23 cellular contexts compared by ENCODE assay signal in the genomic region with DNA sequence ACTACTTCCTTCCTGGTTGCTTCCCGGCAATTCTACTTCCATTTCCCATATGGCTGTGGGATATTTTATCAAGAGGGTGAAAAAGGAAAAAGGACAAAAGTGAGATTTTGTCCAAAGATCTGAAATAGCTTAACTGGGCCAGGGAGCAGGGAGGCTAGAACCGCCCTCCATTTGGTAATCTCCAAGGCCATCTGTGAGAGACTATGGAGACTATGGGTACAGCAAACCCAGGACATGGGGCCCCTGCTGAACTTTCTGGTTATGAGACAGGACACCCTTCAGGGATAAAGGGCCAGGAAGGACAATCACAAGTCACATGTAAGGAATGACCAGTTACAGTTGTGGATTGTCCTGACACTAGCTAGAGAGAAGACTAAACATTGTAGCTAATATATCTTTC.
"Had no signal": no experiment of that assay in that cellular context is flagged by ENCODE, and none has a peak within 500 bp of the region (broad histone marks: within the 10 kb centered on the region; RNA-seq: fewer than 3 reads in every experiment).

No MANE protein-coding gene starts in this region.

- FAIRE-seq: islet of Langerhans, pancreas, TTC549, urothelium cell line had no signal

- H3K4me3 ChIP-seq: coronary artery, gastroesophageal sphincter, pancreas, stomach, transverse colon had no signal

- H3K4me1 ChIP-seq: pancreas, transverse colon had no signal

- H3K36me3 ChIP-seq: neutrophil had no signal

- H3K27me3 ChIP-seq: gastroesophageal sphincter, neutrophil, pancreas, stomach, transverse colon had no signal

- H3K27ac ChIP-seq: coronary artery, gastroesophageal sphincter, neutrophil, pancreas, transverse colon had no signal

- DNase-seq: activated CD4-positive, alpha-beta T cell treated with anti-CD3 and anti-CD28 coated beads for 36 hours; activated CD4-positive, alpha-beta T cell treated with anti-CD3 and anti-CD28 coated beads, Interleukin-2, amount 50 U/mL, for 48 hours; activated CD8-positive, alpha-beta memory T cell treated with anti-CD3 and anti-CD28 coated beads, Interleukin-2, amount 50 U/mL, for 48 hours; activated effector memory CD4-positive, alpha-beta T cell treated with Interleukin-2 at 50 U/mL for 16 hours; activated naive CD4-positive, alpha-beta T cell treated with anti-CD3 and anti-CD28 coated beads for 36 hours; activated naive CD8-positive, alpha-beta T cell treated with anti-CD3 and anti-CD28 coated beads, Interleukin-2, amount 50 U/mL, for 24 hours; activated T-cell treated with anti-CD3 and anti-CD28 coated beads, Interleukin-2, amount 50 U/mL, for 4 hours; cerebellar nuclear complex; head of caudate nucleus; left cardiac atrium; pancreas; right cardiac atrium; stimulated activated CD4-positive, alpha-beta T cell treated with anti-CD3 and anti-CD28 coated beads, Interleukin-1b, Interleukin-23, amount 100 ng/mL, for 48 hours; stomach; T-cell; transverse colon had no signal

- ATAC-seq: activated CD4-positive, alpha-beta T cell treated with anti-CD3 and anti-CD28 coated beads for 36 hours; activated naive CD8-positive, alpha-beta T cell treated with anti-CD3 and anti-CD28 coated beads, Interleukin-2, amount 50 U/mL, for 24 hours; activated T-cell treated with anti-CD3 and anti-CD28 coated beads, Interleukin-2, amount 50 U/mL, for 4 hours; gastroesophageal sphincter; left cardiac atrium; natural killer cell treated with Interleukin-12 subunit alpha and Interleukin-12 subunit beta and Interleukin-15 and Interleukin-18, amount 100 ng/mL, for 72 hours; pancreas; T-cell had no signal
